In the genomic region with DNA sequence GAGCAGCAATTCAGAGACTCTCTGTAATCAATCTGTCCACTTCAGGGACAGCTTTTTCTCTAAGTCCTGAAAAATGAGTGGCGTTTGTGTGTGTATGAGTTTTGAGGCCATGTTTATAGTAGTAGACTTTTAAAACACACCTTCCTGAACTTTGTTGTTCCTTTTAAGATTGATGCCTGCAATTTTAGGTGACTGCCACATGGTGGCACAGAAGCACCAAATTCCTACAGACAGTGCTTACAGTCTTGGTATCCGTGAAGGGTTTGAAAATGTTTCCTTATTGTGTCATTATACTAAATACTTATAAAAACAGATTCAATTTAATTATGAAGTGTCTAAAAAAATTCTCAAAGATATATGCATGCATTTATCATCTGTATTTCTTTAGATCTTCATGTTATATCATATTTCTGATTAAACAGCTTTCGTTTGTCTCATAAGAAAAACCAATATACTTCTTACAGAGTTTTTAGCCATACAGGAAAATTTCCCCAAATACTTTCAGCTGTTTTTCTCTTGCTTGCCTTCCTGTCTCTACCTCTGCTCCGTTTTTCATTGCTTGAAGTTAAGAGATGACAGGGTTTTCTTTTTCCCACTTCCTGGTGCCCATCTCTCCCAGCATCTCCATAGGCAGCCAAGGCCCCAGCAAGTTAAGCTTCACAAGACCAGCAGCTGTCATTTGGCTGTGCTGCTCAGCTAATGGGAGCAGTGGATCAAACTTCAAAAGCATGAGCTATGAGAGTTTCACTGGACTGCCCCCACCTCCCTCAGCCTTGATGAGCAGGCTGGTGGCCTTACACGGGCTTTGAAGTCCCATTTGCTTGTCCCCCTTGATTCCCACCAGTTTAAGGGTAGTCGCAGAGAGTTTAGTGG, we compare ENCODE assay signal across 9 cellular contexts.
DNase-seq lines count a peak whose midpoint lies in the region; ATAC-seq, FAIRE-seq and TF ChIP-seq lines count a peak whose summit lies in the region.
"Had no signal": no experiment of that assay in that cellular context is flagged by ENCODE, and none has a peak within 500 bp of the region (broad histone marks: within the 10 kb centered on the region; RNA-seq: fewer than 3 reads in every experiment).

No MANE protein-coding gene starts in this region.

- ATAC-seq in K562 (peak; percentile 54; the same call in 2 of the 3 replicates), GM21737 (IDR thresholded peaks at IDR 0.05; ENCODE audit: unreplicated experiment) (no peak)
- ATAC-seq in activated naive CD8-positive, alpha-beta T cell treated with anti-CD3 and anti-CD28 coated beads, Interleukin-2, amount 50 U/mL, for 24 hours: no peak

- no peaks in the 10 kb centered on the region for H3K4me1 ChIP-seq in K562 (replicated peaks in 1 of 2; ENCODE audit: control insufficient read depth in 2 of 2, insufficient read depth in 2 of 2, low read length in 2 of 2)

- no peak overlapping the region for H3K4me3 Mint-ChIP-seq in mesothelial cell of epicardium
- H3K4me3 Mint-ChIP-seq in activated CD4-positive, alpha-beta memory T cell treated with anti-CD3 and anti-CD28 coated beads, Interleukin-2, amount 10 ng/mL, durations not matched to agents 7 days and 5 days: no peak overlapping the region
- H3K4me3 Mint-ChIP-seq in activated naive CD8-positive, alpha-beta T cell treated with anti-CD3 and anti-CD28 coated beads, Interleukin-2, amount 50 U/mL, for 24 hours: no peak overlapping the region
- H3K4me3 Mint-ChIP-seq: activated naive CD4-positive, alpha-beta T cell treated with anti-CD3 and anti-CD28 coated beads, Interleukin-2, amount 50 U/mL, for 24 hours had no signal

- H3K36me3 Mint-ChIP-seq in mesothelial cell of epicardium: peaks cover 4% of the 10 kb centered on the region
- H3K36me3 Mint-ChIP-seq in activated CD4-positive, alpha-beta memory T cell treated with anti-CD3 and anti-CD28 coated beads, Interleukin-2, amount 10 ng/mL, durations not matched to agents 7 days and 5 days (ENCODE audit: low read depth): no peaks in the 10 kb centered on the region
- H3K36me3 Mint-ChIP-seq in activated naive CD8-positive, alpha-beta T cell treated with anti-CD3 and anti-CD28 coated beads, Interleukin-2, amount 50 U/mL, for 24 hours (ENCODE audit: low read depth): peaks cover 3% of the 10 kb centered on the region
- H3K36me3 Mint-ChIP-seq: activated naive CD4-positive, alpha-beta T cell treated with anti-CD3 and anti-CD28 coated beads, Interleukin-2, amount 50 U/mL, for 24 hours had no signal

- no peak for TF ChIP-seq EP300 in K562 (IDR thresholded peaks at IDR 0.05; ENCODE audit: low read length)

- no peaks in the 10 kb centered on the region for H4K20me1 ChIP-seq in K562 (replicated peaks; ENCODE audit: control insufficient read depth, insufficient read depth, low read length)

- no peaks in the 10 kb centered on the region for H3K27me3 Mint-ChIP-seq in mesothelial cell of epicardium (ENCODE audit: low read depth)
- peaks cover 3% of the 10 kb centered on the region for H3K27me3 Mint-ChIP-seq in activated CD4-positive, alpha-beta memory T cell treated with anti-CD3 and anti-CD28 coated beads, Interleukin-2, amount 10 ng/mL, durations not matched to agents 7 days and 5 days
- H3K27me3 Mint-ChIP-seq in activated naive CD8-positive, alpha-beta T cell treated with anti-CD3 and anti-CD28 coated beads, Interleukin-2, amount 50 U/mL, for 24 hours: peaks cover 2% of the 10 kb centered on the region
- H3K27me3 Mint-ChIP-seq: activated naive CD4-positive, alpha-beta T cell treated with anti-CD3 and anti-CD28 coated beads, Interleukin-2, amount 50 U/mL, for 24 hours had no signal

- intact Hi-C loops in K562 (cut with micrococcal nuclease): loop anchor here (5.0 to 10.0 kb wide), 3 partner anchors 126 to 1716 kb away; no protein-coding TSS in a partner anchor

- H3K9me1 ChIP-seq in K562 (ENCODE audit: control insufficient read depth, insufficient read depth, low read length): no peaks in the 10 kb centered on the region

- in situ Hi-C loops in K562 (cut with MboI): loop anchor here (25.0 kb wide), 1 partner anchor 1199 kb away; no protein-coding TSS in a partner anchor

- no peaks in the 10 kb centered on the region for H3K9me3 ChIP-seq in K562 (replicated peaks; ENCODE audit: control insufficient read depth, insufficient read depth, low read depth, low read length)

- H3K4me3 ChIP-seq in K562: no peak overlapping the region

- H3K9me3 Mint-ChIP-seq in mesothelial cell of epicardium: peaks cover 36% of the 10 kb centered on the region
- no peaks in the 10 kb centered on the region for H3K9me3 Mint-ChIP-seq in activated CD4-positive, alpha-beta memory T cell treated with anti-CD3 and anti-CD28 coated beads, Interleukin-2, amount 10 ng/mL, durations not matched to agents 7 days and 5 days
- no peaks in the 10 kb centered on the region for H3K9me3 Mint-ChIP-seq in activated naive CD8-positive, alpha-beta T cell treated with anti-CD3 and anti-CD28 coated beads, Interleukin-2, amount 50 U/mL, for 24 hours
- H3K9me3 Mint-ChIP-seq: activated naive CD4-positive, alpha-beta T cell treated with anti-CD3 and anti-CD28 coated beads, Interleukin-2, amount 50 U/mL, for 24 hours had no signal

- H3K4me1 Mint-ChIP-seq in mesothelial cell of epicardium: peaks cover 22% of the 10 kb centered on the region
- H3K4me1 Mint-ChIP-seq in activated CD4-positive, alpha-beta memory T cell treated with anti-CD3 and anti-CD28 coated beads, Interleukin-2, amount 10 ng/mL, durations not matched to agents 7 days and 5 days: no peaks in the 10 kb centered on the region
- H3K4me1 Mint-ChIP-seq in activated naive CD8-positive, alpha-beta T cell treated with anti-CD3 and anti-CD28 coated beads, Interleukin-2, amount 50 U/mL, for 24 hours: no peaks in the 10 kb centered on the region
- H3K4me1 Mint-ChIP-seq: activated naive CD4-positive, alpha-beta T cell treated with anti-CD3 and anti-CD28 coated beads, Interleukin-2, amount 50 U/mL, for 24 hours had no signal

- no peaks in the 10 kb centered on the region for H3K79me2 ChIP-seq in K562 (ENCODE audit: control insufficient read depth, insufficient read depth, low read length)

- H3K9ac ChIP-seq in K562 (ENCODE audit: insufficient read depth in 1 of 2, low read depth in 2 of 2, low read length in 2 of 2): no peak overlapping the region

- no peak overlapping the region for H2AFZ ChIP-seq in K562 (ENCODE audit: low read depth, low read length)

- no peak overlapping the region for H3K27ac Mint-ChIP-seq in mesothelial cell of epicardium
- no peak overlapping the region for H3K27ac Mint-ChIP-seq in activated CD4-positive, alpha-beta memory T cell treated with anti-CD3 and anti-CD28 coated beads, Interleukin-2, amount 10 ng/mL, durations not matched to agents 7 days and 5 days
- H3K27ac Mint-ChIP-seq in activated naive CD8-positive, alpha-beta T cell treated with anti-CD3 and anti-CD28 coated beads, Interleukin-2, amount 50 U/mL, for 24 hours: no peak overlapping the region
- H3K27ac Mint-ChIP-seq: activated naive CD4-positive, alpha-beta T cell treated with anti-CD3 and anti-CD28 coated beads, Interleukin-2, amount 50 U/mL, for 24 hours had no signal

- DNase-seq in activated CD4-positive, alpha-beta T cell treated with anti-CD3 and anti-CD28 coated beads for 48 hours: peak; percentile 6
- DNase-seq in activated CD4-positive, alpha-beta T cell treated with anti-CD3 and anti-CD28 coated beads, Interleukin-2, amount 50 U/mL, for 4 hours: no peak
- DNase-seq in LHCN-M2 (ENCODE audit: low read depth) (peak; percentile 54), K562 (ENCODE audit: extremely low read depth in 1 of 4, low spot score in 3 of 4) (peak; percentile 10 to 20 (median 16)), mesothelial cell of epicardium (ENCODE audit: low spot score in 2 of 2, unreplicated experiment in 2 of 2) (no peak)
- no peak for DNase-seq in activated CD4-positive, alpha-beta memory T cell treated with anti-CD3 and anti-CD28 coated beads, Interleukin-2, amount 10 ng/mL, durations not matched to agents 7 days and 5 days
- DNase-seq in activated naive CD8-positive, alpha-beta T cell treated with anti-CD3 and anti-CD28 coated beads, Interleukin-2, amount 50 U/mL, for 24 hours: no peak

- H3K4me2 ChIP-seq in K562 (ENCODE audit: insufficient read depth, low read length): no peak overlapping the region

- peak; percentile 40 to 62 (median 58) for TF ChIP-seq CTCF in K562 (IDR thresholded peaks at IDR 0.05 in 2 of 3, conservative IDR thresholded peaks at IDR 0.05 in 1 of 3; ENCODE audit: insufficient read depth in 2 of 3, low read depth in 1 of 3, low read length in 3 of 3)
- TF ChIP-seq CTCF in mesothelial cell of epicardium (IDR thresholded peaks at IDR 0.05; ENCODE audit: unreplicated experiment): peak; percentile 52

- H3K27me3 ChIP-seq in K562 (ENCODE audit: control insufficient read depth in 2 of 2, insufficient read depth in 2 of 2, low read length in 2 of 2): no peaks in the 10 kb centered on the region

- WGBS in K562 (ENCODE audit: insufficient coverage, low coverage, missing lambda C conversion rate): 0% methylated on average over 6 of the region's 6 CpGs

- BruUV-seq in K562 (replicated peaks; lab: Mats Ljungman, UMichigan): no TSS peak

- TF ChIP-seq RAD21 in K562 (CRISPR knock-in tag; conservative IDR thresholded peaks at IDR 0.05 in 1 of 2, IDR thresholded peaks at IDR 0.05 in 1 of 2): peak; percentile 61 to 70

- CTCF ChIA-PET in K562 (lab: Yijun Ruan, JAX; ENCODE audit: low intra/inter-chr PET ratio): no interaction called here
- CTCF ChIA-PET in activated CD4-positive, alpha-beta memory T cell treated with anti-CD3 and anti-CD28 coated beads, Interleukin-2, amount 10 ng/mL, durations not matched to agents 7 days and 5 days (lab: Charles Lee): interaction anchor here (0.5 to 1.4 kb wide), 3 partner anchors 13 to 1204 kb away, joined by 3 to 5 read pairs (median 3); no protein-coding TSS in a partner anchor

- TF ChIP-seq POLR2A in K562 (conservative IDR thresholded peaks at IDR 0.05): no peak

- no peaks in the 10 kb centered on the region for H3K36me3 ChIP-seq in K562 (ENCODE audit: control insufficient read depth, insufficient read depth, low read length)

- no peak overlapping the region for H3K27ac ChIP-seq in K562 (ENCODE audit: extremely low read depth, low read depth, low read length)

- POLR2A ChIA-PET in K562 (lab: Yijun Ruan, JAX): interaction anchor here (1.1 kb wide), 1 partner anchor 10 kb away, joined by 3 read pairs; no protein-coding TSS in a partner anchor
- POLR2A ChIA-PET in activated CD4-positive, alpha-beta memory T cell treated with anti-CD3 and anti-CD28 coated beads, Interleukin-2, amount 10 ng/mL, durations not matched to agents 7 days and 5 days (lab: Charles Lee): no interaction called here

- FAIRE-seq in K562 (lab: Jason Lieb, UNC): peak; percentile 46

TF ChIP-seq in K562, 482 proteins besides CTCF, POLR2A, EP300 and RAD21 (continues in another document):
- TF ChIP-seq E2F1 (CRISPR knock-in tag; IDR thresholded peaks at IDR 0.05): no peak

Comparison
In these comparisons a context has a peak if more than half of its experiments do, and no peak if none do; other contexts are left out.
1. DNase-seq: peak in activated CD4-positive, alpha-beta T cell treated with anti-CD3 and anti-CD28 coated beads for 48 hours (single experiment), LHCN-M2 (single experiment) and K562 (4 of 4); none in activated CD4-positive, alpha-beta T cell treated with anti-CD3 and anti-CD28 coated beads, Interleukin-2, amount 50 U/mL, for 4 hours (0 of 2), mesothelial cell of epicardium (0 of 2), activated CD4-positive, alpha-beta memory T cell treated with anti-CD3 and anti-CD28 coated beads, Interleukin-2, amount 10 ng/mL, durations not matched to agents 7 days and 5 days (single experiment) and activated naive CD8-positive, alpha-beta T cell treated with anti-CD3 and anti-CD28 coated beads, Interleukin-2, amount 50 U/mL, for 24 hours (single experiment).